Comparison of ENCODE assay signal across 8 cellular contexts in genomic region chr16:30075503-30076275, GRCh38. TPM values are rescaled to one million over a fixed set of nuclear protein-coding genes. Genes with fewer than 3 reads are reported as not detected.
DNase-seq lines count a peak whose midpoint lies in the region; ATAC-seq and TF ChIP-seq lines count a peak whose summit lies in the region.

Gene PPP4C (plus strand): TSS chr16:30075994. CDS start chr16:30076378, 384 bp downstream.

- WGBS in psoas muscle, 3 donors: 0 to 2% (median 2%) methylated on average over 50 to 67 of the region's 67 CpGs

- H3K36me3 Mint-ChIP-seq in T-helper 17 cell (ENCODE audit: low read depth): peaks cover 2% of the 10 kb centered on the region

- H3K27me3 Mint-ChIP-seq in T-helper 17 cell: no peaks in the 10 kb centered on the region

- H3K4me1 ChIP-seq in left ventricle myocardium inferior (peaks cover 64% of the 10 kb centered on the region), psoas muscle (peaks cover 24% of the 10 kb centered on the region)

- peak within 1 kb of the TSS; percentile 96 for H3K27ac Mint-ChIP-seq in T-helper 17 cell

- H3K4me3 ChIP-seq in left ventricle myocardium inferior (peak within 1 kb of the TSS; percentile 100), psoas muscle (peak within 1 kb of the TSS; percentile 76)

- TF ChIP-seq CTCF in left ventricle myocardium inferior (IDR thresholded peaks at IDR 0.05; ENCODE audit: borderline replicate concordance) (peak; percentile 31), psoas muscle (IDR thresholded peaks at IDR 0.05) (no peak)

- no peaks in the 10 kb centered on the region for H3K9me3 ChIP-seq in T-helper 17 cell (ENCODE audit: control insufficient read depth, low read length, poor library complexity, severe bottlenecking)
- no peaks in the 10 kb centered on the region for H3K9me3 ChIP-seq in left ventricle myocardium inferior (replicated peaks)
- H3K9me3 ChIP-seq in psoas muscle: no peaks in the 10 kb centered on the region

- intact Hi-C loops in left ventricle myocardium inferior (cut with micrococcal nuclease): no loop called here
- intact Hi-C loops in psoas muscle (cut with DNase I): loop anchor here in 1 of 2 donors (1.0 kb wide), 1 partner anchor 16 kb away; the partner anchor contains the start of gene TBX6

- ATAC-seq in HG02623 (IDR thresholded peaks at IDR 0.05; ENCODE audit: unreplicated experiment): peak; percentile 59
- ATAC-seq in T-helper 17 cell: peak; percentile 92
- peak; percentile 86 to 89 (median 88) for ATAC-seq in psoas muscle

- H3K4me3 Mint-ChIP-seq in T-helper 17 cell: peak within 1 kb of the TSS; percentile 99

- H3K27me3 ChIP-seq in left ventricle myocardium inferior (ENCODE audit: low read depth) (no peaks in the 10 kb centered on the region), psoas muscle (ENCODE audit: insufficient read depth in 3 of 3, low read length in 2 of 3) (no peaks in the 10 kb centered on the region)

- peak; percentile 89 for DNase-seq in G401 (ENCODE audit: low spot score)
- DNase-seq in NCI-H1694 (lab: John Stamatoyannopoulos, UW): peak; percentile 49
- peak; percentile 85 to 92 (median 88) for DNase-seq in T-helper 17 cell
- peak; percentile 67 for DNase-seq in amniotic stem cell (lab: John Stamatoyannopoulos, UW)
- DNase-seq in left ventricle myocardium inferior: peak; percentile 94
- peak; percentile 94 to 95 for DNase-seq in psoas muscle
- DNase-seq in ureter (ENCODE audit: low spot score): peak; percentile 92

- in situ Hi-C loops in G401 (cut with HindIII; ENCODE audit: low sequenced_read_pairs): loop anchor here (5.0 kb wide), 1 partner anchor 42 kb away; no protein-coding TSS in a partner anchor

- H3K27ac ChIP-seq in left ventricle myocardium inferior (replicated peaks) (peak within 1 kb of the TSS; percentile 98), psoas muscle (peak within 1 kb of the TSS; percentile 94)

- H3K4me1 Mint-ChIP-seq in T-helper 17 cell: peaks cover 28% of the 10 kb centered on the region

- H3K36me3 ChIP-seq in left ventricle myocardium inferior (peaks cover 69% of the 10 kb centered on the region), psoas muscle (ENCODE audit: insufficient read depth in 1 of 2, low read depth in 1 of 2) (peaks cover 7 to 65% of the 10 kb centered on the region in 2 donors)

RNA-seq across cellular contexts. Expression of gene PPP4C, which starts in this region (rescaled TPM):
- 225 and 232 TPM in 2 replicates for total RNA-seq in G401 (2014; rRNA removed; shearing (Covaris generic))
- total RNA-seq in T-helper 17 cell (10 to 100 TPM; 80.8 to 89.3 TPM), left ventricle myocardium inferior (32.2 TPM), psoas muscle (10 to 100 TPM; 38.1 to 64.5 (median 58.5) TPM), ureter (88.9 TPM)
- polyA plus RNA-seq in psoas muscle: 100 to 1,000 TPM in 2 of 3 donors, 10 to 100 TPM in 1; 79.1 to 172 (median 130) TPM

Comparison
In these comparisons a context has a peak if more than half of its experiments do, and no peak if none do; other contexts are left out.
1. Peak in every context shown above with its lines: DNase-seq, ATAC-seq, H3K4me3 ChIP-seq and H3K27ac ChIP-seq.